In the genomic region with DNA sequence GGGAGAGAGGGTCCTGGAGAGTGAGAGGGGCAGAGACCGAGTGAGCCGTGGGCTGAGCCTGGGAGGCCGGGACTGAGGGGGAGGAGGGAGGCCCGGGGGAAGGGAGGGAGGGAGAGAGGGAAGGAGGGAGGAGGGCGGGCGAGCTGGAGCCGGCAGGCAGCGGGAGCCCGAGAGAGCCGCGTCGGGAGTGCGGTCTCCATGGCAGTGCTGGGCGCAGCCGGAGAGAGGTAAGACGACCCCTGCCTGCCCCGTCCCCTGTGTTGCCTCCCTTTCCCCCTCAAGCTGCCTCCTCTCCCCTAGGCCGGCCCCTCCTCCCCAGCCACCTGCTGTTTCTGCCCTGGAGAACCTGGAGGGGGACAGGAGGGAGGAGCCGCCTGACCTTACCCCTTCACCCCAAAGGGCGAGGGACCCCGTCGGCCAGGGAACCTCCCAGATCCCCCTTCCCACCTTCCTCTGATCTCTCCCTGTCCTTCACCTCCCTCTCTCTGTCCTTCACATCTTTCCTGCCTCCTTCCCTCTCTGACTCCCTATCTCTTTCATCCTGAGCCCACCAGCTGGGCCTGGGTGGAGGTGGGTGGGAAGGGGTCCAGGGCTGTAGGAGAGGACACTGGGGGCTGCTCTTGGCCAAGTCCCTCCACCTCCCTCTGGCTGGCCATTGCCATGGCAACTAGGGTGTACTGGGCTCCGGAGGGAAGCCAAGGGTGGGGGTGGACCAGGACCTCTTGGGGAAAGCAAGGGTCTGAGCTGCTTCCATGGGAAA, we compare ENCODE assay signal across 8 cellular contexts. TPM values are rescaled to one million over a fixed set of nuclear protein-coding genes. Genes with fewer than 3 reads are reported as not detected.
DNase-seq lines count a peak whose midpoint lies in the region; ATAC-seq, FAIRE-seq and TF ChIP-seq lines count a peak whose summit lies in the region.

A gene with protein sequence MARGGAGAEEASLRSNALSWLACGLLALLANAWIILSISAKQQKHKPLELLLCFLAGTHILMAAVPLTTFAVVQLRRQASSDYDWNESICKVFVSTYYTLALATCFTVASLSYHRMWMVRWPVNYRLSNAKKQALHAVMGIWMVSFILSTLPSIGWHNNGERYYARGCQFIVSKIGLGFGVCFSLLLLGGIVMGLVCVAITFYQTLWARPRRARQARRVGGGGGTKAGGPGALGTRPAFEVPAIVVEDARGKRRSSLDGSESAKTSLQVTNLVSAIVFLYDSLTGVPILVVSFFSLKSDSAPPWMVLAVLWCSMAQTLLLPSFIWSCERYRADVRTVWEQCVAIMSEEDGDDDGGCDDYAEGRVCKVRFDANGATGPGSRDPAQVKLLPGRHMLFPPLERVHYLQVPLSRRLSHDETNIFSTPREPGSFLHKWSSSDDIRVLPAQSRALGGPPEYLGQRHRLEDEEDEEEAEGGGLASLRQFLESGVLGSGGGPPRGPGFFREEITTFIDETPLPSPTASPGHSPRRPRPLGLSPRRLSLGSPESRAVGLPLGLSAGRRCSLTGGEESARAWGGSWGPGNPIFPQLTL (plus strand): TSS at position 148 of the 760 bp plus-strand sequence. CDS start 2,078 bp downstream, outside the sequence.

- peak within 1 kb of the TSS; percentile 2 for H3K27ac ChIP-seq in AG04450 (ENCODE audit: low read depth, low read length)
- no peak within 1 kb of the TSS for H3K27ac ChIP-seq in GM23248
- H3K27ac ChIP-seq in RWPE2 (ENCODE audit: poor library complexity, severe bottlenecking): no peak within 1 kb of the TSS
- H3K27ac ChIP-seq in endothelial cell of umbilical vein (ENCODE audit: insufficient read depth, low read depth, low read length): no peak within 1 kb of the TSS
- H3K27ac ChIP-seq in upper lobe of left lung: peak within 1 kb of the TSS; percentile 3 to 82 (median 56)

- no peaks in the 10 kb centered on the region for H4K20me1 ChIP-seq in GM23248 (ENCODE audit: insufficient read depth)
- no peaks in the 10 kb centered on the region for H4K20me1 ChIP-seq in endothelial cell of umbilical vein (replicated peaks; ENCODE audit: control insufficient read depth, extremely low read depth, insufficient read depth, low read length)

- no peak within 1 kb of the TSS for H2AFZ ChIP-seq in GM23248
- peak within 1 kb of the TSS; percentile 60 for H2AFZ ChIP-seq in endothelial cell of umbilical vein (ENCODE audit: low read depth, low read length)

- H3K4me2 ChIP-seq in GM23248 (ENCODE audit: unreplicated experiment) (peak within 1 kb of the TSS; percentile 30), endothelial cell of umbilical vein (ENCODE audit: insufficient read depth, low read length) (peak within 1 kb of the TSS; percentile 39)

- H3K36me3 ChIP-seq in GM23248 (ENCODE audit: low read depth) (no peaks in the 10 kb centered on the region), RWPE2 (ENCODE audit: low read depth) (no peaks in the 10 kb centered on the region), endothelial cell of umbilical vein (ENCODE audit: control insufficient read depth in 2 of 2, extremely low read depth in 1 of 2, insufficient read depth in 2 of 2, low read length in 2 of 2) (no peaks in the 10 kb centered on the region), upper lobe of left lung (peaks cover 0 to 10% (median 2%) of the 10 kb centered on the region in 4 donors)

- no peak for TF ChIP-seq EP300 in upper lobe of left lung (IDR thresholded peaks at IDR 0.05)

- POLR2A ChIA-PET in AG04450 (lab: Yijun Ruan, JAX): interaction anchor here (0.7 to 1.8 kb wide), 9 partner anchors 10 to 132 kb away, joined by 3 to 8 read pairs (median 3); a partner anchor contains a TSS
- POLR2A ChIA-PET in endothelial cell of umbilical vein (lab: Charles Lee): interaction anchor here (0.6 to 1.7 kb wide), 4 partner anchors 55 to 177 kb away, joined by 3 to 15 read pairs (median 4); a partner anchor contains a TSS

- TF ChIP-seq CTCF in AG04450 (IDR thresholded peaks at IDR 0.05; ENCODE audit: low read depth, low read length) (no peak), RWPE2 (IDR thresholded peaks at IDR 0.05; ENCODE audit: poor library complexity, severe bottlenecking) (no peak), endothelial cell of umbilical vein (IDR thresholded peaks at IDR 0.05; ENCODE audit: extremely low read depth in 1 of 2, insufficient read depth in 1 of 2, low read depth in 1 of 2, low read length in 2 of 2) (no peak), upper lobe of left lung (IDR thresholded peaks at IDR 0.05) (no peak)

- in situ Hi-C loops in GM23248 (cut with MboI): no loop called here

- BruUV-seq in endothelial cell of umbilical vein (replicated peaks; lab: Mats Ljungman, UMichigan): no TSS peak

- no peak for TF ChIP-seq POLR2A in endothelial cell of umbilical vein (IDR thresholded peaks at IDR 0.05; ENCODE audit: low read depth, low read length)
- TF ChIP-seq POLR2A in upper lobe of left lung (IDR thresholded peaks at IDR 0.05): no peak

- no peaks in the 10 kb centered on the region; the same call in 1 of the 2 replicates for H3F3A ChIP-seq in GM23248 (ENCODE audit: insufficient read depth)

- no peaks in the 10 kb centered on the region for H3K9me2 ChIP-seq in GM23248 (ENCODE audit: insufficient read depth)

- WGBS in GM23248 (ENCODE audit: low coverage in 1 of 2, low lambda C conversion rate in 2 of 2, missing lambda C conversion rate in 2 of 2), 2 experiments: 0 to 1% methylated on average over 2 to 23 of the region's 23 CpGs
- WGBS in upper lobe of left lung, 2 donors: 2 to 7% methylated on average over 5 to 19 of the region's 23 CpGs

- CTCF ChIA-PET in AG04450 (lab: Charles Lee) (interaction anchor here (0.6 to 11.8 kb wide), 5 partner anchors 30 to 283 kb away, joined by 3 to 165 read pairs (median 4); a partner anchor contains a TSS), endothelial cell of umbilical vein (lab: Charles Lee) (interaction anchor here (0.8 to 12.0 kb wide), 7 partner anchors 9 to 203 kb away, joined by 3 to 148 read pairs (median 5); a partner anchor contains a TSS)

- H3K79me2 ChIP-seq in GM23248 (ENCODE audit: insufficient read depth): peaks cover 3% of the 10 kb centered on the region; the same call in 1 of the 2 replicates
- H3K79me2 ChIP-seq in endothelial cell of umbilical vein (ENCODE audit: control insufficient read depth, insufficient read depth, low read length): no peaks in the 10 kb centered on the region

- dilution Hi-C loops in endothelial cell of umbilical vein (cut with MboI; ENCODE audit: extremely low pct_ligation_motif_present, low sequenced_read_pairs): no loop called here

- ATAC-seq in RWPE2 (ENCODE audit: low read depth) (peak; percentile 10; the same call in 2 of the 3 replicates), upper lobe of left lung (ENCODE audit: low FRiP score in 2 of 2) (peak; percentile 20 to 79), GM21381 (IDR thresholded peaks at IDR 0.05; ENCODE audit: unreplicated experiment) (no peak), GM19452 (IDR thresholded peaks at IDR 0.05; ENCODE audit: unreplicated experiment) (no peak)

- intact Hi-C loops in endothelial cell of umbilical vein (cut with micrococcal nuclease): no loop called here

- DNase-seq in AG04450 (ENCODE audit: low read depth, low spot score) (no peak), GM23248 (peak; percentile 61), RWPE2 (ENCODE audit: low spot score) (no peak), endothelial cell of umbilical vein (ENCODE audit: low read depth, low spot score) (no peak), midbrain (lab: John Stamatoyannopoulos, UW) (peak; percentile 9), upper lobe of left lung (peak in 1 of 2 donors; percentile 87)

- H3K27me3 ChIP-seq in AG04450 (ENCODE audit: control insufficient read depth, insufficient read depth, low read length) (no peaks in the 10 kb centered on the region), GM23248 (replicated peaks; ENCODE audit: insufficient read depth) (peaks cover 7% of the 10 kb centered on the region), RWPE2 (ENCODE audit: insufficient read depth, poor library complexity, severe bottlenecking) (peaks cover 20% of the 10 kb centered on the region), endothelial cell of umbilical vein (ENCODE audit: control insufficient read depth in 2 of 2, insufficient read depth in 2 of 2, low read length in 2 of 2) (peaks cover 3% of the 10 kb centered on the region in 2 experiments), upper lobe of left lung (peaks cover 0 to 11% (median 2%) of the 10 kb centered on the region in 4 donors)

- H3K9me1 ChIP-seq in endothelial cell of umbilical vein (replicated peaks; ENCODE audit: control insufficient read depth, extremely low read depth, insufficient read depth, low read length): no peaks in the 10 kb centered on the region

- H3K9ac ChIP-seq in GM23248: peak within 1 kb of the TSS; percentile 12; the same call in 1 of the 2 replicates
- no peak within 1 kb of the TSS for H3K9ac ChIP-seq in endothelial cell of umbilical vein (replicated peaks; ENCODE audit: extremely low read depth, insufficient read depth, low read length)

- H3K4me1 ChIP-seq in GM23248 (ENCODE audit: insufficient read depth) (peaks cover 8% of the 10 kb centered on the region), RWPE2 (ENCODE audit: insufficient read depth, poor library complexity, severe bottlenecking) (no peaks in the 10 kb centered on the region), endothelial cell of umbilical vein (ENCODE audit: control insufficient read depth, extremely low read depth, insufficient read depth, low read length) (peaks cover 19% of the 10 kb centered on the region), upper lobe of left lung (peaks cover 12 to 25% (median 19%) of the 10 kb centered on the region in 4 donors)

- H3K4me3 ChIP-seq in AG04450 (ENCODE audit: low read depth, low read length): peak within 1 kb of the TSS; percentile 71
- peak within 1 kb of the TSS; percentile 59 for H3K4me3 ChIP-seq in GM23248
- no peak within 1 kb of the TSS for H3K4me3 ChIP-seq in RWPE2 (ENCODE audit: severe bottlenecking)
- H3K4me3 ChIP-seq in endothelial cell of umbilical vein (replicated peaks in 1 of 3; ENCODE audit: insufficient read depth in 1 of 3, low read depth in 1 of 3, low read length in 3 of 3): peak within 1 kb of the TSS in 1 of 3 experiments; percentile 55
- H3K4me3 ChIP-seq in upper lobe of left lung: peak within 1 kb of the TSS in 3 of 4 donors; percentile 39 to 54 (median 43)

- no peak for FAIRE-seq in endothelial cell of umbilical vein (lab: Jason Lieb, UNC)

- H3K9me3 ChIP-seq in AG04450 (ENCODE audit: control insufficient read depth, insufficient read depth, low read length) (no peaks in the 10 kb centered on the region; the same call in 1 of the 2 replicates), GM23248 (ENCODE audit: low read depth) (no peaks in the 10 kb centered on the region), RWPE2 (ENCODE audit: severe bottlenecking) (no peaks in the 10 kb centered on the region), endothelial cell of umbilical vein (replicated peaks; ENCODE audit: control insufficient read depth, insufficient read depth, low read length) (no peaks in the 10 kb centered on the region), upper lobe of left lung (no peaks in the 10 kb centered on the region)

RNA-seq across cellular contexts. Expression of the gene that starts here (rescaled TPM):
- polyA plus RNA-seq in AG04450 (2011; rRNA removed) (5.2 and 7.6 TPM in 2 replicates), GM23248 (2016; fragmentation: Nextera tagmentation; extraction: Ambion mirVana) (0.14 and 0.21 TPM in 2 replicates), endothelial cell of umbilical vein (9.0 and 9.7 TPM in 2 replicates)
- polyA minus RNA-seq in AG04450 (2011; rRNA and poly(A)+ RNA removed): 6.8 and 7.5 TPM in 2 replicates
- 0.51 and 2.8 TPM in 2 replicates for total RNA-seq in GM23248 (2014; rRNA removed; shearing (Covaris generic))
- total RNA-seq in endothelial cell of umbilical vein (8.1 and 13.7 TPM in 2 replicates), upper lobe of left lung (10 to 100 TPM in 5 of 6 donors, 1 to 10 TPM in 1; 8.1 to 47.1 (median 16.5) TPM)
- 5.0 and 8.6 TPM in 2 replicates for polyA plus RNA-seq in endothelial cell of umbilical vein (2011; cell fraction: cytosol; rRNA removed)
- polyA plus RNA-seq in endothelial cell of umbilical vein (2011; cell fraction: nucleus; rRNA removed): 18.3 and 19.1 TPM in 2 replicates
- 9.1 and 17.6 TPM in 2 replicates for polyA plus RNA-seq in endothelial cell of umbilical vein (2012)
- 5.1 and 10.5 TPM in 2 replicates for polyA minus RNA-seq in endothelial cell of umbilical vein
- not detected for polyA minus RNA-seq in endothelial cell of umbilical vein (2011; cell fraction: cytosol; rRNA and poly(A)+ RNA removed)
- polyA minus RNA-seq in endothelial cell of umbilical vein (2011; cell fraction: nucleus; rRNA and poly(A)+ RNA removed): 3.3 and 4.8 TPM in 2 replicates

Comparison
In these comparisons a context has a peak if more than half of its experiments do, and no peak if none do; other contexts are left out.
1. DNase-seq: peak in GM23248 (single experiment) and midbrain (single experiment); none in AG04450 (single experiment), RWPE2 (single experiment) and endothelial cell of umbilical vein (single experiment).
2. H3K27ac ChIP-seq: peak in AG04450 (single experiment) and upper lobe of left lung (4 of 4); none in GM23248 (single experiment), RWPE2 (single experiment) and endothelial cell of umbilical vein (single experiment).
3. ATAC-seq: peak in RWPE2 (single experiment) and upper lobe of left lung (2 of 2); none in GM21381 (single experiment) and GM19452 (single experiment).